9 cellular contexts compared by ENCODE assay signal in the genomic region with DNA sequence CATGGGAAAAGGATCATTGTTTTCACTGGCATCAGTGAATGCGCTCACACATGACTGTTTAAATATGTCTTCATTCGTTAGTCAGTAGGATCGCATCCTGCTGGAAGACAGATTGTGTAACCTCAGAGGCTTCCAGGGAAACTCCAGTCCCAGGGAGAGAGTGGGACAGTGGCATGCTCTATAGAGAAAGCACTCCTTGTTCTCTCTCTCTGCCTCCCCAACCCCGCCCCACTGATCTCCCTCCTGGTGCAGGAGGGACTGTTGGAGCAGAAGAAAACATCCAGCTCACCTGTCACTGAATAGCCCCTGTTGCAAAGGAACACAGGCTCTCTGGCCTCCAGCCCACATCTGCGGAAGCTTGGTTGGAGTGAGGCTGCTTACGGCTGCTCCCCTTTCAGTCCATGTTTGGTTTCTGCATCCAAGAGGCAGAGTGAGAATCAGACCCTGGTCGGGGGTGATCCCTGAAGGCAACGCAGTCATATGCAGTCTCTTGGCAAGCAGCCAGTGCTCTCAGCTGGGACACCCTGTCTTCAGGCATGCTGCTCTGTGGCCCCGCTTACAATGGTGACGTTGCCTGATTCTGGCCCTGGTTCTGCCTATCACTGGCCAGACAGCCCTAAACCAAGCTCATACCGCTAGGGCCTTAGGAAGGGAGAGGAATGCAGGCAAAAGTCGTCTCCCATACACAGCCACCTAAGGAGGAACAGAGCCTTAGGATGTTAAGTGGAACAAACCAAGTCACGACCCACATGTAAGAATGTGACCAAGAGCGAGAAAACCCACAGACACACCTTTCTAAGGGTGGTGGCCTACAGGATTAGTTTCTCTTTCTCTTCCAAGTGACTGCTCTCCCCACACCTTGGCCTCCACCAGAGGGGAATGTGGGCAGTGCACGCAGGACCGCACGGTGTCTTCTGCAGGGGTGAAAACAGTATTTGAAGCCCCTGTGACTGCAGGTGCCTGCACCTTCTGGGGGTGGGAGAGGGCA. TPM values are rescaled to one million over a fixed set of nuclear protein-coding genes. Genes with fewer than 3 reads are reported as not detected.
DNase-seq lines count a peak whose midpoint lies in the region; ATAC-seq and TF ChIP-seq lines count a peak whose summit lies in the region.
"Had no signal": no experiment of that assay in that cellular context is flagged by ENCODE, and none has a peak within 500 bp of the region (broad histone marks: within the 10 kb centered on the region; RNA-seq: fewer than 3 reads in every experiment).

No MANE protein-coding gene starts in this region.

- H3K4me3 Mint-ChIP-seq in activated CD8-positive, alpha-beta T cell treated with anti-CD3 and anti-CD28 coated beads for 36 hours = no peak overlapping the region
- H3K4me3 Mint-ChIP-seq: naive B cell had no signal

- H3K27ac Mint-ChIP-seq in activated CD8-positive, alpha-beta T cell treated with anti-CD3 and anti-CD28 coated beads for 36 hours = no peak overlapping the region

- intact Hi-C loops in activated CD8-positive, alpha-beta T cell treated with anti-CD3 and anti-CD28 coated beads for 36 hours (cut with micrococcal nuclease) = no loop called here
- intact Hi-C loops in heart left ventricle (cut with DNase I) = no loop called here

- DNase-seq in GM12865 (ENCODE audit: low read depth) = peak; percentile 10
- no peak for DNase-seq in activated CD8-positive, alpha-beta T cell treated with anti-CD3 and anti-CD28 coated beads for 36 hours
- DNase-seq in heart left ventricle = peak; percentile 66 to 89 (median 78)
- peak; percentile 62 for DNase-seq in skeletal muscle cell (ENCODE audit: low read depth)
- DNase-seq in stimulated activated naive CD4-positive, alpha-beta T cell treated with Interleukin-2 at 50 U/mL for 16 hours (lab: John Stamatoyannopoulos, UW) = no peak
- no peak for DNase-seq in NCI-H2171 (lab: John Stamatoyannopoulos, UW)
- DNase-seq in activated T-cell treated with anti-CD3 and anti-CD28 coated beads, Interleukin-2, amount 50 U/mL, for 1 hour = no peak
- DNase-seq: naive B cell had no signal

- no peaks in the 10 kb centered on the region for H3K36me3 Mint-ChIP-seq in activated CD8-positive, alpha-beta T cell treated with anti-CD3 and anti-CD28 coated beads for 36 hours (ENCODE audit: low read depth)

- 44 to 54% (median 50%) methylated on average over 15 to 17 of the region's 17 CpGs for WGBS in heart left ventricle, 4 donors

- peak overlapping the region in 11 of 12 donors; percentile 7 to 68 (median 65) for H3K27ac ChIP-seq in heart left ventricle

- H3K36me3 ChIP-seq in heart left ventricle = peaks cover 0 to 3% (median 0%) of the 10 kb centered on the region in 9 donors

- H3K9me3 ChIP-seq in heart left ventricle = peaks cover 0 to 4% (median 0%) of the 10 kb centered on the region in 12 donors

- CTCF ChIA-PET in activated CD8-positive, alpha-beta T cell treated with anti-CD3 and anti-CD28 coated beads for 36 hours (lab: Charles Lee) = no interaction called here

- H3K4me3 ChIP-seq in GM12865 (ENCODE audit: low read depth, low read length) = no peak overlapping the region
- peak overlapping the region in 8 of 12 donors; percentile 1 to 40 (median 26) for H3K4me3 ChIP-seq in heart left ventricle
- no peak overlapping the region for H3K4me3 ChIP-seq in skeletal muscle cell (ENCODE audit: low read depth, low read length)

- H3K4me1 Mint-ChIP-seq in activated CD8-positive, alpha-beta T cell treated with anti-CD3 and anti-CD28 coated beads for 36 hours (ENCODE audit: low read depth) = no peaks in the 10 kb centered on the region

- no peak for TF ChIP-seq POLR2A in heart left ventricle (IDR thresholded peaks at IDR 0.05)

- POLR2A ChIA-PET in activated CD8-positive, alpha-beta T cell treated with anti-CD3 and anti-CD28 coated beads for 36 hours (lab: Charles Lee) = interaction anchor here (0.5 kb wide), 1 partner anchor 85 kb away, joined by 3 read pairs; no protein-coding TSS in a partner anchor

- H3K4me1 ChIP-seq in heart left ventricle = peaks cover 0 to 21% (median 9%) of the 10 kb centered on the region in 12 donors

- TF ChIP-seq CTCF in GM12865 (IDR thresholded peaks at IDR 0.05; ENCODE audit: insufficient read depth, low read depth, low read length, missing control alignments) (no peak), heart left ventricle (IDR thresholded peaks at IDR 0.05) (no peak)
- no peak for TF ChIP-seq CTCF in activated CD8-positive, alpha-beta T cell treated with anti-CD3 and anti-CD28 coated beads for 36 hours (IDR thresholded peaks at IDR 0.05)

- H3K27me3 ChIP-seq in heart left ventricle = no peaks in the 10 kb centered on the region

- no peaks in the 10 kb centered on the region for H3K9me3 Mint-ChIP-seq in activated CD8-positive, alpha-beta T cell treated with anti-CD3 and anti-CD28 coated beads for 36 hours

- peaks cover 12% of the 10 kb centered on the region for H3K27me3 Mint-ChIP-seq in activated CD8-positive, alpha-beta T cell treated with anti-CD3 and anti-CD28 coated beads for 36 hours

- peak; percentile 56 for ATAC-seq in activated CD8-positive, alpha-beta T cell treated with anti-CD3 and anti-CD28 coated beads for 36 hours
- ATAC-seq in heart left ventricle (peak; percentile 83 to 90 (median 87)), HG02610 (IDR thresholded peaks at IDR 0.05; ENCODE audit: unreplicated experiment) (no peak)

RNA-seq across cellular contexts. Expression of a gene that starts 39.7 kb away (rescaled TPM):
- 1 to 10 TPM; 1.1 to 2.0 TPM for total RNA-seq in activated CD8-positive, alpha-beta T cell treated with anti-CD3 and anti-CD28 coated beads for 36 hours
- total RNA-seq in heart left ventricle = 10 to 100 TPM; 10.3 to 30.3 (median 15.6) TPM
- polyA plus RNA-seq in heart left ventricle = 10 to 100 TPM in 1 of 2 donors, 1 to 10 TPM in 1; 3.8 to 21.9 TPM

Comparison
In these comparisons a context has a peak if more than half of its experiments do, and no peak if none do; other contexts are left out.
1. DNase-seq: peak in GM12865 (single experiment), heart left ventricle (5 of 5) and skeletal muscle cell (single experiment); none in activated CD8-positive, alpha-beta T cell treated with anti-CD3 and anti-CD28 coated beads for 36 hours (single experiment), stimulated activated naive CD4-positive, alpha-beta T cell treated with Interleukin-2 at 50 U/mL for 16 hours (single experiment), NCI-H2171 (single experiment) and activated T-cell treated with anti-CD3 and anti-CD28 coated beads, Interleukin-2, amount 50 U/mL, for 1 hour (single experiment).
2. H3K4me3 ChIP-seq: peak in heart left ventricle (8 of 12); none in GM12865 (single experiment) and skeletal muscle cell (single experiment).